Comparison of ENCODE assay signal across 14 cellular contexts in the genomic region with DNA sequence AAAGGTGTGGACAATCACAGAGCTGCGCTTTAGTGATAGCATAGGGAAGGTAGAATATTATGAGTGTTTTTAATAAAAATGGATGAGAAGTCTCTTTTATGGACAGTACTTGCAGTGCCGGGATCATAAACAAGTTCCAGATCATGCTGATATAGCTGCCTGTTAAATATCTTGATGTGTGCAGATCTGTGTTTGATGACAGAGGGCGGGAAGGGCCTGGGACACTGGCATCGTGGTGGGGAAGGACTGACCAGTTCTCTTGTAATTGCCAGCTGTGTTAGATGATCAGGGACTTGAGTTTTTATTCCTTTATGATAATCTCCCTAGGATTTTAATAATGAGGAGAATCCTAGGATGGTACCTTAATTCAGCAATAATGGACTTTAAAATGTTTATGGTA. TPM values are rescaled to one million over a fixed set of nuclear protein-coding genes. Genes with fewer than 3 reads are reported as not detected.
DNase-seq lines count a peak whose midpoint lies in the region; ATAC-seq, FAIRE-seq and TF ChIP-seq lines count a peak whose summit lies in the region.
"Had no signal": no experiment of that assay in that cellular context is flagged by ENCODE, and none has a peak within 500 bp of the region (broad histone marks: within the 10 kb centered on the region; RNA-seq: fewer than 3 reads in every experiment).

No MANE protein-coding gene starts in this region.

- POLR2A ChIA-PET in PC-9 (lab: Charles Lee; ENCODE audit: unreplicated experiment) (interaction anchor here (0.6 kb wide), 1 partner anchor 79 kb away, joined by 7 read pairs; no protein-coding TSS in a partner anchor), H1 (lab: Charles Lee; ENCODE audit: partially characterized antibody) (interaction anchor here (1.5 to 1.8 kb wide), 3 partner anchors 12 to 18 kb away, joined by 5 to 12 read pairs (median 7); partner anchors contain the start of gene SND1), T-cell (lab: Charles Lee) (interaction anchor here in 1 of 2 donors (0.6 kb wide), 1 partner anchor 79 kb away, joined by 3 read pairs; the partner anchor contains the start of gene ARF5)

- no peak for FAIRE-seq in H1 (lab: Jason Lieb, UNC)

- no peak overlapping the region for H2AK5ac ChIP-seq in H1 (ENCODE audit: low read depth, low read length)

- H3K56ac ChIP-seq in H1 (replicated peaks; ENCODE audit: insufficient read length, low read depth, low read length): no peak overlapping the region

- H3K27ac ChIP-seq in PC-9 (peak overlapping the region; percentile 78), H1 (ENCODE audit: low read depth, low read length) (no peak overlapping the region), prostate gland (no peak overlapping the region)
- H3K27ac ChIP-seq: thoracic aorta had no signal

- no peak overlapping the region for H2BK20ac ChIP-seq in H1 (ENCODE audit: low read length)

- H3K23ac ChIP-seq in H1 (ENCODE audit: insufficient read length): no peak overlapping the region

- CTCF ChIA-PET in PC-9 (lab: Charles Lee): interaction anchor here (0.6 to 0.7 kb wide), 2 partner anchors 146 to 266 kb away, joined by 3 to 4 read pairs; no protein-coding TSS in a partner anchor
- CTCF ChIA-PET in H1 (lab: Charles Lee; ENCODE audit: partially characterized antibody): interaction anchor here (0.5 to 1.5 kb wide), 10 partner anchors 10 to 346 kb away, joined by 3 to 6 read pairs (median 4); no protein-coding TSS in a partner anchor
- CTCF ChIA-PET in T-cell (lab: Charles Lee): interaction anchor here in 1 of 2 donors (1.0 kb wide), 1 partner anchor 509 kb away, joined by 3 read pairs; no protein-coding TSS in a partner anchor

- TF ChIP-seq POLR2A in H1 (IDR thresholded peaks at IDR 0.05; ENCODE audit: control extremely low read depth in 1 of 2, low read depth in 2 of 2, low read length in 2 of 2): no peak
- TF ChIP-seq POLR2A in prostate gland (IDR thresholded peaks at IDR 0.05): no peak

- no peak overlapping the region for H2BK12ac ChIP-seq in H1 (ENCODE audit: low read depth, low read length)

- peak overlapping the region; percentile 41; the same call in 1 of the 2 replicates for H3K18ac ChIP-seq in H1 (ENCODE audit: extremely low read depth, low read length)

- H2BK5ac ChIP-seq in H1 (ENCODE audit: low read depth, low read length): no peak overlapping the region

- H3K4me2 ChIP-seq in PC-9 (peak overlapping the region; percentile 52), H1 (ENCODE audit: insufficient read depth in 1 of 2, low read depth in 2 of 2, low read length in 2 of 2) (peak overlapping the region; percentile 15 to 45; a peak in 2 of 4 replicates)

- H2AFZ ChIP-seq in PC-9: no peak overlapping the region
- H2AFZ ChIP-seq in H1 (ENCODE audit: low read length): no peak overlapping the region

- H3K36me3 Mint-ChIP-seq in activated T-cell treated with anti-CD3 and anti-CD28 coated beads, Interleukin-2, amount 50 U/mL, for 72 hours (ENCODE audit: insufficient read depth in 2 of 2): peaks cover 7 to 20% of the 10 kb centered on the region in 2 donors
- peaks cover 45% of the 10 kb centered on the region for H3K36me3 Mint-ChIP-seq in T-cell

- DNase-seq in activated T-cell treated with anti-CD3 and anti-CD28 coated beads, Interleukin-2, amount 50 U/mL, for 72 hours: no peak
- no peak for DNase-seq in activated T-cell treated with anti-CD3 and anti-CD28 coated beads, Interleukin-2, amount 50 U/mL, for 1 hour
- DNase-seq in PC-9 (no peak), H1 (ENCODE audit: low read depth in 1 of 2, low spot score in 2 of 2) (no peak), prostate gland (ENCODE audit: low spot score) (peak; percentile 27), ACHN (no peak), T-cell (no peak)
- DNase-seq: activated CD4-positive, alpha-beta T cell treated with anti-CD3 and anti-CD28 coated beads, Interleukin-2, amount 50 U/mL, for 1 hour; GOT3; naive thymus-derived CD8-positive, alpha-beta T cell had no signal

- no peaks in the 10 kb centered on the region for H3K9me3 Mint-ChIP-seq in activated T-cell treated with anti-CD3 and anti-CD28 coated beads, Interleukin-2, amount 50 U/mL, for 72 hours
- H3K9me3 Mint-ChIP-seq in T-cell: no peaks in the 10 kb centered on the region
- H3K9me3 Mint-ChIP-seq: naive thymus-derived CD8-positive, alpha-beta T cell had no signal

- TF ChIP-seq CTCF in PC-9 (conservative IDR thresholded peaks at IDR 0.05) (no peak), H1 (IDR thresholded peaks at IDR 0.05; ENCODE audit: control extremely low read depth in 1 of 3, insufficient read depth in 1 of 3, low read depth in 1 of 3, low read length in 3 of 3) (no peak), prostate gland (IDR thresholded peaks at IDR 0.05) (no peak)

- no peak overlapping the region for H3K9ac ChIP-seq in H1 (replicated peaks in 1 of 4; ENCODE audit: extremely low read depth in 1 of 4, low read depth in 3 of 4, low read length in 3 of 4)

- no peak overlapping the region for H2BK15ac ChIP-seq in H1 (ENCODE audit: low read length)

- 83% methylated on average over 4 of the region's 4 CpGs; no CpG with 5 or more reads in 1 of the 2 experiments for WGBS in H1 (ENCODE audit: extremely low coverage in 1 of 2, insufficient coverage in 1 of 2, insufficient read length in 1 of 2, insufficient replicate concordance in 2 of 2, low coverage in 1 of 2, low lambda C conversion rate in 2 of 2, missing lambda C conversion rate in 1 of 2), 2 experiments
- 46% methylated on average over 4 of the region's 4 CpGs for WGBS in prostate gland

- peaks cover 100% of the 10 kb centered on the region for H3K79me2 ChIP-seq in PC-9 (ENCODE audit: low read depth)
- H3K79me2 ChIP-seq in H1 (ENCODE audit: control insufficient read depth in 1 of 2, insufficient read depth in 2 of 2, low read length in 2 of 2): peaks cover 22 to 94% of the 10 kb centered on the region in 2 experiments

- peaks cover 57% of the 10 kb centered on the region for H3K4me1 Mint-ChIP-seq in activated T-cell treated with anti-CD3 and anti-CD28 coated beads, Interleukin-2, amount 50 U/mL, for 72 hours (ENCODE audit: low read depth)
- H3K4me1 Mint-ChIP-seq in T-cell: peaks cover 58 to 71% (median 60%) of the 10 kb centered on the region in 3 donors

- no peak overlapping the region for H4K91ac ChIP-seq in H1 (replicated peaks; ENCODE audit: insufficient read length, low read length)

- peak overlapping the region; percentile 24 to 82 for H3K4me3 Mint-ChIP-seq in activated T-cell treated with anti-CD3 and anti-CD28 coated beads, Interleukin-2, amount 50 U/mL, for 72 hours
- H3K4me3 Mint-ChIP-seq in T-cell: no peak overlapping the region

- in situ Hi-C loops in ACHN (cut with HindIII; ENCODE audit: low pct_ligation_motif_present, low pct_unique_long_range_greater_than_20kb, low sequenced_read_pairs): no loop called here

- BruUV-seq in PC-9 (replicated peaks; lab: Mats Ljungman, UMichigan): no TSS peak

- H3K4me3 ChIP-seq in PC-9 (no peak overlapping the region), H1 (ENCODE audit: extremely low read depth in 1 of 4, insufficient read depth in 2 of 4, low read depth in 3 of 4, low read length in 4 of 4) (0 out of 8 replicates have a peak overlapping the region, but pooled peaks of 1 of the 4 experiments have one; percentile 40), prostate gland (no peak overlapping the region)
- H3K4me3 ChIP-seq: thoracic aorta had no signal

- no peak overlapping the region for H4K5ac ChIP-seq in H1 (ENCODE audit: insufficient read length, low read depth, low read length)

- no peaks in the 10 kb centered on the region for H3K27me3 Mint-ChIP-seq in activated T-cell treated with anti-CD3 and anti-CD28 coated beads, Interleukin-2, amount 50 U/mL, for 72 hours (ENCODE audit: low read depth)
- H3K27me3 Mint-ChIP-seq in T-cell: no peaks in the 10 kb centered on the region
- H3K27me3 Mint-ChIP-seq: naive thymus-derived CD8-positive, alpha-beta T cell had no signal

- H3K9me3 ChIP-seq in PC-9 (ENCODE audit: insufficient read depth, low read depth) (no peaks in the 10 kb centered on the region), H1 (ENCODE audit: insufficient read depth in 2 of 2, low read depth in 1 of 2, low read length in 1 of 2) (no peaks in the 10 kb centered on the region), prostate gland (no peaks in the 10 kb centered on the region)
- H3K9me3 ChIP-seq: thoracic aorta had no signal

- H3K23me2 ChIP-seq in H1 (ENCODE audit: low read depth, low read length): no peaks in the 10 kb centered on the region

- peak overlapping the region; percentile 98 for H3K27ac Mint-ChIP-seq in activated T-cell treated with anti-CD3 and anti-CD28 coated beads, Interleukin-2, amount 50 U/mL, for 72 hours
- peak overlapping the region in 1 of 2 donors; percentile 47 for H3K27ac Mint-ChIP-seq in T-cell

- no peak for TF ChIP-seq RAD21 in H1 (IDR thresholded peaks at IDR 0.05 in 1 of 2, conservative IDR thresholded peaks at IDR 0.05 in 1 of 2; ENCODE audit: low read depth in 2 of 2, low read length in 2 of 2)

- peaks cover 33% of the 10 kb centered on the region for H3K4me1 ChIP-seq in PC-9 (replicated peaks; ENCODE audit: insufficient read depth)
- H3K4me1 ChIP-seq in H1 (replicated peaks in 1 of 4; ENCODE audit: control insufficient read depth in 3 of 4, insufficient read depth in 4 of 4, low read length in 3 of 4): peaks cover 0 to 15% (median 7%) of the 10 kb centered on the region in 4 experiments; a peak in 5 of 7 replicates
- H3K4me1 ChIP-seq in prostate gland (replicated peaks): peaks cover 14% of the 10 kb centered on the region

- intact Hi-C loops in PC-9 (cut with micrococcal nuclease; ENCODE audit: unreplicated experiment): no loop called here
- intact Hi-C loops in prostate gland (cut with DNase I): no loop called here

- no peak overlapping the region for H4K8ac ChIP-seq in H1 (ENCODE audit: extremely low read depth, insufficient read depth, low read length)

- no peaks in the 10 kb centered on the region for H3K27me3 ChIP-seq in PC-9 (ENCODE audit: insufficient read depth, low read depth)
- H3K27me3 ChIP-seq in H1 (replicated peaks in 1 of 4; ENCODE audit: control insufficient read depth in 3 of 4, extremely low read depth in 1 of 4, insufficient read depth in 3 of 4, low read length in 3 of 4): no peaks in the 10 kb centered on the region
- no peaks in the 10 kb centered on the region for H3K27me3 ChIP-seq in prostate gland (replicated peaks; ENCODE audit: insufficient read depth)

- no peak for TF ChIP-seq EP300 in H1 (IDR thresholded peaks at IDR 0.05; ENCODE audit: borderline replicate concordance in 1 of 2, low read depth in 2 of 2, low read length in 2 of 2)

- H3K36me3 ChIP-seq in PC-9 (ENCODE audit: low read depth) (peaks cover 32% of the 10 kb centered on the region), H1 (ENCODE audit: control insufficient read depth in 2 of 4, insufficient read depth in 4 of 4, low read length in 3 of 4) (peaks cover 0 to 5% (median 0%) of the 10 kb centered on the region in 4 experiments; a peak in 2 of 8 replicates), prostate gland (no peaks in the 10 kb centered on the region)
- H3K36me3 ChIP-seq: thoracic aorta had no signal

- ATAC-seq in activated T-cell treated with anti-CD3 and anti-CD28 coated beads, Interleukin-2, amount 50 U/mL, for 72 hours (replicated peaks in 1 of 2): no peak
- ATAC-seq in GM19452 (IDR thresholded peaks at IDR 0.05; ENCODE audit: unreplicated experiment): no peak
- no peak for ATAC-seq in T-cell (replicated peaks in 1 of 4)
- ATAC-seq: naive thymus-derived CD8-positive, alpha-beta T cell had no signal

- H4K20me1 ChIP-seq in PC-9 (ENCODE audit: insufficient read depth) (peaks cover 92% of the 10 kb centered on the region), H1 (replicated peaks in 1 of 2; ENCODE audit: control insufficient read depth in 1 of 2, insufficient read depth in 2 of 2, low read length in 2 of 2) (peaks cover 17 to 20% of the 10 kb centered on the region in 2 experiments)

- no peak overlapping the region for H2BK120ac ChIP-seq in H1 (replicated peaks; ENCODE audit: low read depth, low read length)

- peaks cover 25% of the 10 kb centered on the region for H3F3A ChIP-seq in PC-9 (ENCODE audit: insufficient read depth, low read depth)

- H3K79me1 ChIP-seq in H1 (ENCODE audit: low read depth, low read length): peaks cover 4% of the 10 kb centered on the region; the same call in 1 of the 2 replicates

- H3K14ac ChIP-seq in H1 (ENCODE audit: insufficient read length): no peak overlapping the region

- H3K9me2 ChIP-seq in PC-9 (ENCODE audit: insufficient read depth): no peaks in the 10 kb centered on the region

- H3K4ac ChIP-seq in H1 (replicated peaks; ENCODE audit: insufficient read length, low read depth, low read length): no peak overlapping the region

RNA-seq across cellular contexts. Expression of gene SND1, which starts 14.6 kb away (rescaled TPM):
- total RNA-seq in activated T-cell treated with anti-CD3 and anti-CD28 coated beads, Interleukin-2, amount 50 U/mL, for 72 hours: 100 to 1,000 TPM; 237 to 285 TPM
- total RNA-seq in PC-9 (2021): 219 and 273 TPM in 2 replicates
- total RNA-seq in H1 (2021; fragmentation: NEBNext Ultra II Directional; extraction: Animal tissue kit (Norgen Biotek cat#: 25700)): 259 and 290 TPM in 2 replicates
- 122 and 133 TPM in 2 replicates for polyA plus RNA-seq in H1 (2011; rRNA removed)
- 170 TPM for polyA plus RNA-seq in H1 (2011; cell fraction: cytosol; rRNA removed)
- 194 TPM for polyA plus RNA-seq in H1 (2011; cell fraction: nucleus; rRNA removed)
- 233 to 246 TPM (median 241 TPM) in 4 replicates for polyA plus RNA-seq in H1 (2012, experiment 1 of 2)
- polyA plus RNA-seq in H1 (2012, experiment 2 of 2): 194 TPM
- polyA plus RNA-seq in H1 (2013, experiment 1 of 2): 168 TPM
- 154 TPM for polyA plus RNA-seq in H1 (2013, experiment 2 of 2)
- polyA minus RNA-seq in H1 (2011; rRNA and poly(A)+ RNA removed): 300 and 346 TPM in 2 replicates
- 213 TPM for polyA minus RNA-seq in H1 (2011; cell fraction: cytosol; rRNA and poly(A)+ RNA removed)
- polyA minus RNA-seq in H1 (2011; cell fraction: nucleus; rRNA and poly(A)+ RNA removed): 290 TPM
- 100 to 1,000 TPM; 175 to 190 TPM for total RNA-seq in prostate gland
- 100 to 1,000 TPM; 137 to 187 (median 154) TPM for total RNA-seq in T-cell

RNA-seq across cellular contexts. Expression of gene PAX4, which starts 48.7 kb away (rescaled TPM):
- total RNA-seq in activated T-cell treated with anti-CD3 and anti-CD28 coated beads, Interleukin-2, amount 50 U/mL, for 72 hours: not detected
- total RNA-seq in PC-9 (2021) (not detected in 2 replicates), prostate gland (not detected), T-cell (not detected)
- not detected in 2 replicates for total RNA-seq in H1 (2021; fragmentation: NEBNext Ultra II Directional; extraction: Animal tissue kit (Norgen Biotek cat#: 25700))
- 0.11 and 0.20 TPM in 2 replicates for polyA plus RNA-seq in H1 (2011; rRNA removed)
- polyA plus RNA-seq in H1 (2011; cell fraction: cytosol; rRNA removed): 0.08 TPM
- 0.43 TPM for polyA plus RNA-seq in H1 (2011; cell fraction: nucleus; rRNA removed)
- 0.17 TPM in 1 of 4 replicates, not detected in the others for polyA plus RNA-seq in H1 (2012, experiment 1 of 2)
- polyA plus RNA-seq in H1 (2012, experiment 2 of 2): not detected
- polyA plus RNA-seq in H1 (2013, experiment 1 of 2): 0.08 TPM
- 0.04 TPM for polyA plus RNA-seq in H1 (2013, experiment 2 of 2)
- not detected in 2 replicates for polyA minus RNA-seq in H1 (2011; rRNA and poly(A)+ RNA removed)
- polyA minus RNA-seq in H1 (2011; cell fraction: cytosol; rRNA and poly(A)+ RNA removed): not detected
- polyA minus RNA-seq in H1 (2011; cell fraction: nucleus; rRNA and poly(A)+ RNA removed): not detected
- total RNA-seq: dermis microvascular lymphatic vessel endothelial cell; liver; naive thymus-derived CD8-positive, alpha-beta T cell; thoracic aorta had no signal
- polyA plus RNA-seq: liver; naive thymus-derived CD8-positive, alpha-beta T cell had no signal

Comparison
In these comparisons a context has a peak if more than half of its experiments do, and no peak if none do; other contexts are left out.
1. H3K4me3 Mint-ChIP-seq: peak in activated T-cell treated with anti-CD3 and anti-CD28 coated beads, Interleukin-2, amount 50 U/mL, for 72 hours (2 of 2); none in T-cell (0 of 3).